Comparison of ENCODE assay signal across 12 cellular contexts in genomic region chr17:48575066-48575582, GRCh38. TPM values are rescaled to one million over a fixed set of nuclear protein-coding genes. Genes with fewer than 3 reads are reported as not detected.
DNase-seq lines count a peak whose midpoint lies in the region; ATAC-seq, FAIRE-seq and TF ChIP-seq lines count a peak whose summit lies in the region.
"Had no signal": no experiment of that assay in that cellular context is flagged by ENCODE, and none has a peak within 500 bp of the region (broad histone marks: within the 10 kb centered on the region; RNA-seq: fewer than 3 reads in every experiment).

No MANE protein-coding gene starts in this region.

- no peak for TF ChIP-seq RAD21 in Ishikawa (IDR thresholded peaks at IDR 0.05; ENCODE audit: low read depth)

- no peak for ATAC-seq in HG03175 (IDR thresholded peaks at IDR 0.05; ENCODE audit: unreplicated experiment)
- ATAC-seq: stimulated activated naive B cell treated with anti-CD40 and anti-IgM and Interleukin-4, amounts not matched to agents 10 μg/mL and 1 μg/mL and 100 μg/mL, for 72 hours had no signal

- TF ChIP-seq EP300 in Ishikawa (IDR thresholded peaks at IDR 0.05; ENCODE audit: borderline replicate concordance): peak; percentile 66; the same call in 1 of the 2 replicates

- H3K27ac ChIP-seq in astrocyte (ENCODE audit: low read depth, low read length) (peak overlapping the region; percentile 77), rectal smooth muscle tissue (ENCODE audit: low read depth, low read length) (peak overlapping the region; percentile 94)

- H4K20me1 ChIP-seq in astrocyte (ENCODE audit: insufficient read depth, low read length): no peaks in the 10 kb centered on the region

- peaks cover 26% of the 10 kb centered on the region for H3K4me1 ChIP-seq in astrocyte (ENCODE audit: insufficient read depth, low read length)
- peaks cover 47% of the 10 kb centered on the region for H3K4me1 ChIP-seq in rectal smooth muscle tissue (ENCODE audit: control insufficient read depth, insufficient read depth, low read length)

- H3K4me3 ChIP-seq in astrocyte (ENCODE audit: insufficient read depth, low read depth, low read length) (peak overlapping the region; percentile 34), rectal smooth muscle tissue (ENCODE audit: low read length) (no peak overlapping the region)

- no peak for TF ChIP-seq POLR2A in H54 (IDR thresholded peaks at IDR 0.05; ENCODE audit: low read depth, low read length)

- H3K79me2 ChIP-seq in astrocyte (ENCODE audit: insufficient read depth, low read length): peaks cover 79% of the 10 kb centered on the region

- FAIRE-seq in astrocyte (lab: Jason Lieb, UNC): no peak
- FAIRE-seq in H54 (lab: Jason Lieb, UNC): no peak

- no peaks in the 10 kb centered on the region for H3K36me3 ChIP-seq in astrocyte (ENCODE audit: insufficient read depth, low read length)
- no peaks in the 10 kb centered on the region for H3K36me3 ChIP-seq in rectal smooth muscle tissue (ENCODE audit: control insufficient read depth, insufficient read depth, low read length)

- peaks cover 42% of the 10 kb centered on the region for H3K27me3 Mint-ChIP-seq in astrocyte (ENCODE audit: low read depth, unreplicated experiment)

- H3K9me3 Mint-ChIP-seq in astrocyte (ENCODE audit: unreplicated experiment): peaks cover 20% of the 10 kb centered on the region
- H3K9me3 Mint-ChIP-seq: activated CD4-positive, alpha-beta memory T cell treated with anti-CD3 and anti-CD28 coated beads for 36 hours; stimulated activated naive B cell treated with anti-CD40 and anti-IgM and Interleukin-4, amounts not matched to agents 10 μg/mL and 1 μg/mL and 100 μg/mL, for 72 hours had no signal

- H3K4me1 Mint-ChIP-seq in astrocyte (ENCODE audit: low read depth, unreplicated experiment): no peaks in the 10 kb centered on the region

- peaks cover 3% of the 10 kb centered on the region for H3K36me3 Mint-ChIP-seq in astrocyte (ENCODE audit: low read depth, unreplicated experiment)
- H3K36me3 Mint-ChIP-seq: activated CD4-positive, alpha-beta memory T cell treated with anti-CD3 and anti-CD28 coated beads for 36 hours had no signal

- no peak overlapping the region for H2AFZ ChIP-seq in astrocyte (ENCODE audit: low read depth, low read length)

- H3K9ac ChIP-seq in astrocyte (ENCODE audit: low read length) (peak overlapping the region; percentile 82), rectal smooth muscle tissue (ENCODE audit: low read length) (no peak overlapping the region)

- TF ChIP-seq CTCF in astrocyte (IDR thresholded peaks at IDR 0.05; ENCODE audit: insufficient read depth, low read depth, low read length): no peak

- no peaks in the 10 kb centered on the region for H3K9me3 ChIP-seq in astrocyte (ENCODE audit: insufficient read depth, low read depth, low read length)

- peaks cover 91% of the 10 kb centered on the region for H3K27me3 ChIP-seq in astrocyte (ENCODE audit: insufficient read depth, low read length)
- no peaks in the 10 kb centered on the region for H3K27me3 ChIP-seq in rectal smooth muscle tissue (ENCODE audit: control insufficient read depth, insufficient read depth, low read length)

- DNase-seq in astrocyte (ENCODE audit: low read depth): peak; percentile 83
- no peak for DNase-seq in AG08396 (ENCODE audit: low spot score)
- DNase-seq in H54 (ENCODE audit: insufficient read length, low spot score): no peak
- DNase-seq: activated CD4-positive, alpha-beta memory T cell treated with anti-CD3 and anti-CD28 coated beads for 36 hours; GOT3; NCI-H2171; SIG-M5; stimulated activated naive B cell treated with anti-CD40 and anti-IgM and Interleukin-4, amounts not matched to agents 10 μg/mL and 1 μg/mL and 100 μg/mL, for 72 hours had no signal

- no peak overlapping the region for H3K27ac Mint-ChIP-seq in astrocyte (ENCODE audit: unreplicated experiment)
- H3K27ac Mint-ChIP-seq: activated CD4-positive, alpha-beta memory T cell treated with anti-CD3 and anti-CD28 coated beads for 36 hours; stimulated activated naive B cell treated with anti-CD40 and anti-IgM and Interleukin-4, amounts not matched to agents 10 μg/mL and 1 μg/mL and 100 μg/mL, for 72 hours had no signal

- no peak overlapping the region for H3K4me3 Mint-ChIP-seq in astrocyte (ENCODE audit: unreplicated experiment)

- H3K4me2 ChIP-seq in astrocyte (ENCODE audit: low read length): peak overlapping the region; percentile 80

TF ChIP-seq in Ishikawa, 13 proteins besides CTCF, POLR2A, EP300 and RAD21:
- TF ChIP-seq MAX (IDR thresholded peaks at IDR 0.05) (no peak), ZBTB7A (IDR thresholded peaks at IDR 0.05; ENCODE audit: low read depth) (no peak), USF1 (IDR thresholded peaks at IDR 0.05) (no peak), FOXM1 (IDR thresholded peaks at IDR 0.05; ENCODE audit: borderline replicate concordance, low read depth) (peak; percentile 46), YY1 (IDR thresholded peaks at IDR 0.05; ENCODE audit: low read depth) (no peak), NFIC (IDR thresholded peaks at IDR 0.05) (no peak), CREB1 (IDR thresholded peaks at IDR 0.05; ENCODE audit: low read depth) (no peak), TAF1 (IDR thresholded peaks at IDR 0.05; ENCODE audit: low read depth) (no peak), CEBPB (IDR thresholded peaks at IDR 0.05) (no peak), TEAD4 (IDR thresholded peaks at IDR 0.05) (no peak), TCF12 (IDR thresholded peaks at IDR 0.05; ENCODE audit: low read depth) (peak; percentile 52), EGR1 (IDR thresholded peaks at IDR 0.05) (no peak)
TF ChIP-seq in Ishikawa: peak in this region for 2.

RNA-seq across cellular contexts. Expression of gene HOXB4, which starts 3.0 kb away (rescaled TPM):
- total RNA-seq in astrocyte: not detected in 2 replicates

RNA-seq across cellular contexts. Expression of gene HOXB3, which starts 14.9 kb away (rescaled TPM):
- total RNA-seq in astrocyte: not detected in 2 replicates

RNA-seq across cellular contexts. Expression of gene HOXB5, which starts 18.5 kb away (rescaled TPM):
- total RNA-seq in astrocyte: not detected in 2 replicates
- total RNA-seq: activated CD4-positive, alpha-beta memory T cell treated with anti-CD3 and anti-CD28 coated beads for 36 hours; skeletal muscle tissue had no signal

RNA-seq across cellular contexts. Expression of gene HOXB6, which starts 29.7 kb away (rescaled TPM):
- total RNA-seq in astrocyte: not detected in 2 replicates
- total RNA-seq: skeletal muscle tissue had no signal

RNA-seq across cellular contexts. Expression of gene HOXB2, which starts 30.2 kb away (rescaled TPM):
- 0.41 and 1.8 TPM in 2 replicates for total RNA-seq in astrocyte
